Comparison of ENCODE assay signal across 1 cellular context in genomic region chr1:218775476-218776170, GRCh38.
TF ChIP-seq lines count a peak whose summit lies in the region.

No MANE protein-coding gene starts in this region.

TF ChIP-seq in IMR-90, 13 proteins besides CTCF, POLR2A, EP300 and RAD21 (continued from another document):
- TF ChIP-seq BHLHE40 (IDR thresholded peaks at IDR 0.05; ENCODE audit: low read depth, low read length) (no peak), MXI1 (IDR thresholded peaks at IDR 0.05; ENCODE audit: borderline replicate concordance, low read depth, low read length) (no peak), RFX5 (IDR thresholded peaks at IDR 0.05; ENCODE audit: low read depth, low read length) (no peak)
